In genomic region chr22:41870786-41871185, GRCh38 we compare ENCODE assay signal across 15 cellular contexts. TPM values are rescaled to one million over a fixed set of nuclear protein-coding genes. Genes with fewer than 3 reads are reported as not detected.
DNase-seq lines count a peak whose midpoint lies in the region; ATAC-seq and TF ChIP-seq lines count a peak whose summit lies in the region.
"Had no signal": no experiment of that assay in that cellular context is flagged by ENCODE, and none has a peak within 500 bp of the region (broad histone marks: within the 10 kb centered on the region; RNA-seq: fewer than 3 reads in every experiment).

No MANE protein-coding gene starts in this region.

- H3K4me1 Mint-ChIP-seq in T-helper 17 cell (peaks cover 8% of the 10 kb centered on the region), nephron progenitor cell (peaks cover 7% of the 10 kb centered on the region)

- H3K9me3 Mint-ChIP-seq in nephron progenitor cell, result no peaks in the 10 kb centered on the region
- H3K9me3 Mint-ChIP-seq: HFFc6 had no signal

- no peaks in the 10 kb centered on the region for H3K9me3 ChIP-seq in T-helper 17 cell (ENCODE audit: control insufficient read depth, low read length, poor library complexity, severe bottlenecking)
- H3K9me3 ChIP-seq: SJSA1 had no signal

- H3K27me3 Mint-ChIP-seq in T-helper 17 cell (no peaks in the 10 kb centered on the region), nephron progenitor cell (ENCODE audit: low read depth, poor library complexity) (peaks cover 3% of the 10 kb centered on the region)

- intact Hi-C loops in Right ventricle myocardium inferior (cut with DNase I), result loop anchor here (5.0 kb wide), 1 partner anchor 38 kb away; the partner anchor contains the start of gene SREBF2

- H3K27ac Mint-ChIP-seq in T-helper 17 cell (no peak overlapping the region), nephron progenitor cell (peak overlapping the region; percentile 69)
- H3K27ac Mint-ChIP-seq: HFFc6 had no signal

- no peak for TF ChIP-seq CTCF in nephron progenitor cell (IDR thresholded peaks at IDR 0.05)
- no peak for TF ChIP-seq CTCF in foreskin fibroblast (IDR thresholded peaks at IDR 0.05; ENCODE audit: low read depth, low read length)

- H3K36me3 Mint-ChIP-seq in T-helper 17 cell (ENCODE audit: low read depth) (no peaks in the 10 kb centered on the region), nephron progenitor cell (ENCODE audit: low read depth) (peaks cover 74% of the 10 kb centered on the region)

- ATAC-seq in T-helper 17 cell, result no peak
- no peak for ATAC-seq in Right ventricle myocardium inferior

- DNase-seq in NCI-H2171 treated with DMSO at 0.1 percent for 48 hours (lab: John Stamatoyannopoulos, UW), result peak; percentile 44
- no peak for DNase-seq in NCI-H2171 (lab: John Stamatoyannopoulos, UW)
- DNase-seq in DMS79 (lab: John Stamatoyannopoulos, UW), result peak; percentile 57
- no peak for DNase-seq in T-helper 17 cell
- no peak for DNase-seq in nephron progenitor cell
- DNase-seq in foreskin fibroblast, result no peak
- DNase-seq in Right ventricle myocardium inferior (ENCODE audit: missing footprints), result no peak
- DNase-seq in stimulated activated CD4-positive, alpha-beta T cell treated with anti-CD3 and anti-CD28 coated beads, Interleukin-1b, Interleukin-23, amount 100 ng/mL, for 48 hours, result no peak
- DNase-seq: 8988T, HFFc6, MM.1S, NCI-H1930, NCI-H526 had no signal

- H3K4me3 Mint-ChIP-seq in T-helper 17 cell (peak overlapping the region; percentile 19), nephron progenitor cell (no peak overlapping the region)
- H3K4me3 Mint-ChIP-seq: HFFc6 had no signal

- no peak overlapping the region for H3K4me3 ChIP-seq in foreskin fibroblast (ENCODE audit: low read depth in 1 of 2, low read length in 2 of 2)
- H3K4me3 ChIP-seq: SJSA1 had no signal

RNA-seq across cellular contexts. Expression of gene SREBF2, which starts 37.9 kb away (rescaled TPM):
- total RNA-seq in T-helper 17 cell, result 100 to 1,000 TPM; 102 to 106 TPM
- 75.5 TPM for total RNA-seq in Right ventricle myocardium inferior

RNA-seq across cellular contexts. Expression of gene SHISA8, which starts 44.1 kb away (rescaled TPM):
- total RNA-seq in T-helper 17 cell (1 to 10 TPM in 1 of 2 donors, not detected in 1; 1.6 TPM), Right ventricle myocardium inferior (6.8 TPM)
- total RNA-seq: H4, HFFc6, SJSA1 had no signal

RNA-seq across cellular contexts. Expression of gene TNFRSF13C, which starts 55.8 kb away (rescaled TPM):
- 10 to 100 TPM; 10.2 to 23.9 TPM for total RNA-seq in T-helper 17 cell
- 1.2 TPM for total RNA-seq in Right ventricle myocardium inferior

Comparison
In these comparisons a context has a peak if more than half of its experiments do, and no peak if none do; other contexts are left out.
1. DNase-seq: peak in NCI-H2171 treated with DMSO at 0.1 percent for 48 hours (single experiment) and DMS79 (single experiment); none in NCI-H2171 (single experiment), T-helper 17 cell (0 of 3), nephron progenitor cell (single experiment), foreskin fibroblast (0 of 2), Right ventricle myocardium inferior (single experiment) and stimulated activated CD4-positive, alpha-beta T cell treated with anti-CD3 and anti-CD28 coated beads, Interleukin-1b, Interleukin-23, amount 100 ng/mL, for 48 hours (single experiment).